ENCODE assay signal across 8 cellular contexts in genomic region chrX:34656842-34657780, GRCh38. TPM values are rescaled to one million over a fixed set of nuclear protein-coding genes. Genes with fewer than 3 reads are reported as not detected.
A peak's percentile ranks its signal among the peaks of the same experiment; 100 is the strongest.
DNase-seq lines count a peak whose midpoint lies in the region; ATAC-seq, FAIRE-seq and TF ChIP-seq lines count a peak whose summit lies in the region.

Gene TMEM47, minus strand, starts transcription at chrX:34657285. Its CDS starts 256 bp downstream, at chrX:34657029.

- H4K91ac ChIP-seq in neuronal stem cell (ENCODE audit: low read depth, low read length, poor library complexity): no peak within 1 kb of the TSS

- no peaks in the 10 kb centered on the region for H3K9me3 ChIP-seq in neuronal stem cell (replicated peaks in 1 of 2; ENCODE audit: control insufficient read depth in 2 of 2, insufficient read depth in 1 of 2, low read depth in 1 of 2, low read length in 2 of 2)

- peak within 1 kb of the TSS; percentile 73 for H2AFZ ChIP-seq in neuronal stem cell (ENCODE audit: low read length)

- no peaks in the 10 kb centered on the region for H3K36me3 ChIP-seq in neuronal stem cell (replicated peaks in 1 of 2; ENCODE audit: control insufficient read depth in 2 of 2, insufficient read depth in 2 of 2, low read length in 2 of 2)

- no peak within 1 kb of the TSS for H2BK5ac ChIP-seq in neuronal stem cell (ENCODE audit: low read length)

- no peaks in the 10 kb centered on the region for H3K79me1 ChIP-seq in neuronal stem cell (ENCODE audit: low read depth, low read length)

- H2BK12ac ChIP-seq in neuronal stem cell (ENCODE audit: low read length): no peak within 1 kb of the TSS

- no peak for ATAC-seq in GM21529 (IDR thresholded peaks at IDR 0.05; ENCODE audit: unreplicated experiment)

- H3K4ac ChIP-seq in neuronal stem cell (ENCODE audit: low read length): no peak within 1 kb of the TSS

- no peak within 1 kb of the TSS for H2AK5ac ChIP-seq in neuronal stem cell (ENCODE audit: low read depth, low read length)

- H4K8ac ChIP-seq in neuronal stem cell (ENCODE audit: low read depth, low read length): no peak within 1 kb of the TSS

- H3K27ac ChIP-seq in neuronal stem cell (replicated peaks; ENCODE audit: low read length): peak within 1 kb of the TSS; percentile 74

- DNase-seq in D721Med (ENCODE audit: insufficient read length, low spot score) (peak; percentile 13), KBM-7 (peak; percentile 64), UCSD-AML1 (lab: John Stamatoyannopoulos, UW; ENCODE audit: unreplicated experiment) (peak; percentile 12), frontal cortex (ENCODE audit: low spot score in 2 of 2) (peak; percentile 63 to 68), neuronal stem cell (ENCODE audit: low spot score) (peak; percentile 80), NOMO-1 (lab: John Stamatoyannopoulos, UW; ENCODE audit: unreplicated experiment in 2 of 2) (no peak), A172 (ENCODE audit: low spot score) (no peak)

- H3K23ac ChIP-seq in neuronal stem cell (ENCODE audit: low read depth, low read length, poor library complexity): no peak within 1 kb of the TSS

- WGBS in neuronal stem cell (ENCODE audit: extremely low coverage in 2 of 2, insufficient read length in 2 of 2, insufficient replicate concordance in 1 of 2), 2 donors: no CpG with 5 or more reads among the region's 103 CpGs

- peak within 1 kb of the TSS; percentile 80 to 96 for H3K4me3 ChIP-seq in neuronal stem cell (ENCODE audit: low read length in 2 of 2)

- FAIRE-seq in D721Med (lab: Jason Lieb, UNC) (no peak), frontal cortex (lab: Jason Lieb, UNC) (no peak)

- peak within 1 kb of the TSS; percentile 85 for H3K18ac ChIP-seq in neuronal stem cell (ENCODE audit: low read length)

- no peak for TF ChIP-seq CTCF in D721Med (IDR thresholded peaks at IDR 0.05; ENCODE audit: insufficient read depth, missing control alignments)

- in situ Hi-C loops in KBM-7 (cut with MboI; ENCODE audit: low pct_unique_long_range_greater_than_20kb, low sequenced_read_pairs): no loop called here

- H3K14ac ChIP-seq in neuronal stem cell (ENCODE audit: low read length): no peak within 1 kb of the TSS

- peak within 1 kb of the TSS; percentile 94 for H3K9ac ChIP-seq in neuronal stem cell (ENCODE audit: low read depth, low read length, poor library complexity)

- peaks cover 0 to 6% of the 10 kb centered on the region in 2 donors for H3K4me1 ChIP-seq in neuronal stem cell (ENCODE audit: control insufficient read depth in 2 of 2, insufficient read depth in 1 of 2, low read depth in 1 of 2, low read length in 2 of 2)

- H2BK120ac ChIP-seq in neuronal stem cell (ENCODE audit: low read depth, low read length): no peak within 1 kb of the TSS

- no peaks in the 10 kb centered on the region for H3K27me3 ChIP-seq in neuronal stem cell (ENCODE audit: control insufficient read depth in 3 of 3, insufficient read depth in 3 of 3, low read depth in 1 of 3, low read length in 3 of 3)

- H3K4me2 ChIP-seq in neuronal stem cell (ENCODE audit: insufficient read depth, low read length, poor library complexity, severe bottlenecking): peak within 1 kb of the TSS; percentile 49

- H2BK15ac ChIP-seq in neuronal stem cell (ENCODE audit: low read length): no peak within 1 kb of the TSS

RNA-seq across cellular contexts. Expression of gene TMEM47, which starts in this region (rescaled TPM):
- total RNA-seq in frontal cortex: 42.4 TPM
- polyA plus RNA-seq in neuronal stem cell (2013, experiment 1 of 2): 48.7 TPM
- 50.4 TPM for polyA plus RNA-seq in neuronal stem cell (2013, experiment 2 of 2)
- total RNA-seq in A172 (2014; rRNA removed; shearing (Covaris generic)): 0.12 and 0.76 TPM in 2 replicates

Comparison
In these comparisons a context has a peak if more than half of its experiments do, and no peak if none do; other contexts are left out.
1. RNA of gene TMEM47 (total RNA-seq): 42.4 TPM in frontal cortex (single experiment); 0.12 to 0.76 TPM in A172; every median in the first group is over 10 times any median in the second.
2. DNase-seq: peak in D721Med (single experiment), KBM-7 (single experiment), UCSD-AML1 (single experiment), frontal cortex (2 of 2) and neuronal stem cell (single experiment); none in NOMO-1 (0 of 2) and A172 (single experiment).